ENCODE assay signal across 8 cellular contexts in genomic region chr11:2196970-2197770, GRCh38. TPM values are rescaled to one million over a fixed set of nuclear protein-coding genes. Genes with fewer than 3 reads are reported as not detected.
DNase-seq lines count a peak whose midpoint lies in the region; ATAC-seq and TF ChIP-seq lines count a peak whose summit lies in the region.

No MANE protein-coding gene starts in this region.

- CTCF ChIA-PET in WTC11 (lab: Charles Lee) (interaction anchor here (0.6 to 3.3 kb wide), 18 partner anchors 11 to 544 kb away, joined by 3 to 58 read pairs (median 5); partner anchors contain the start of genes C11orf21, CD81 and TSPAN32), MCF 10A (lab: Yijun Ruan, JAX) (interaction anchor here (0.5 to 6.9 kb wide), 12 partner anchors 9 to 570 kb away, joined by 3 to 67 read pairs (median 4); partner anchors contain the start of genes C11orf21 and TSPAN32)

- no TSS peak for BruUV-seq in MCF 10A (replicated peaks; lab: Mats Ljungman, UMichigan)

- no peaks in the 10 kb centered on the region for H3K4me1 Mint-ChIP-seq in WTC11
- peaks cover 26% of the 10 kb centered on the region for H3K4me1 Mint-ChIP-seq in MCF 10A (ENCODE audit: insufficient read depth, unreplicated experiment)

- TF ChIP-seq CTCF in WTC11 (IDR thresholded peaks at IDR 0.05) (peak; percentile 56; the same call in 1 of the 2 replicates), MCF 10A (IDR thresholded peaks at IDR 0.05; ENCODE audit: unreplicated experiment) (peak; percentile 94)

- H3K9me3 Mint-ChIP-seq in WTC11 (no peaks in the 10 kb centered on the region), MCF 10A (ENCODE audit: unreplicated experiment) (peaks cover 8% of the 10 kb centered on the region)

- H3K4me3 Mint-ChIP-seq in WTC11, result no peak overlapping the region
- no peak overlapping the region for H3K4me3 Mint-ChIP-seq in MCF 10A (ENCODE audit: unreplicated experiment)

- DNase-seq in NCI-H446 (lab: John Stamatoyannopoulos, UW) (peak; percentile 11 to 44), NCI-H446 treated with DMSO at 0.1 percent for 48 hours (lab: John Stamatoyannopoulos, UW) (no peak), NCI-H2107 treated with DMSO at 0.1 percent for 48 hours (lab: John Stamatoyannopoulos, UW; ENCODE audit: unreplicated experiment) (peak; percentile 25), WTC11 (ENCODE audit: low spot score) (peak; percentile 87), MCF 10A (ENCODE audit: unreplicated experiment) (peak; percentile 70), islet precursor cell (peak; percentile 92)
- DNase-seq in stimulated activated CD4-positive, alpha-beta T cell treated with anti-CD3 and anti-CD28 coated beads, Interleukin-1b, Interleukin-23, amount 100 ng/mL, for 4 hours (ENCODE audit: low read depth in 2 of 2), result peak; percentile 58 to 69

- no peak overlapping the region for H3K27ac Mint-ChIP-seq in WTC11
- no peak overlapping the region for H3K27ac Mint-ChIP-seq in MCF 10A (ENCODE audit: low read depth, unreplicated experiment)

- no peaks in the 10 kb centered on the region for H3K36me3 Mint-ChIP-seq in WTC11
- no peaks in the 10 kb centered on the region for H3K36me3 Mint-ChIP-seq in MCF 10A (ENCODE audit: insufficient read depth, unreplicated experiment)

- POLR2A ChIA-PET in WTC11 (lab: Charles Lee), result interaction anchor here (1.1 kb wide), 1 partner anchor 180 kb away, joined by 4 read pairs; the partner anchor contains the start of gene CD81
- POLR2A ChIA-PET in MCF 10A (lab: Yijun Ruan, JAX), result no interaction called here

- peak; percentile 87 for ATAC-seq in WTC11
- no peak for ATAC-seq in GM19467 (IDR thresholded peaks at IDR 0.05; ENCODE audit: unreplicated experiment)

- intact Hi-C loops in MCF 10A (cut with micrococcal nuclease), result loop anchor here (1.0 to 5.0 kb wide), 3 partner anchors 102 to 335 kb away; no protein-coding TSS in a partner anchor

- H3K27me3 Mint-ChIP-seq in WTC11 (ENCODE audit: low read depth), result peaks cover 13% of the 10 kb centered on the region
- H3K27me3 Mint-ChIP-seq in MCF 10A (ENCODE audit: insufficient read depth, unreplicated experiment), result peaks cover 21% of the 10 kb centered on the region

TF ChIP-seq in WTC11, 78 proteins besides CTCF, POLR2A, EP300 and RAD21:
- TF ChIP-seq NR2C2 (CRISPR knock-in tag; IDR thresholded peaks at IDR 0.05) (no peak), GABPB1 (CRISPR knock-in tag; IDR thresholded peaks at IDR 0.05) (no peak), SOX15 (CRISPR knock-in tag; IDR thresholded peaks at IDR 0.05) (no peak), ZNF138 (CRISPR knock-in tag; conservative IDR thresholded peaks at IDR 0.05) (no peak), E2F5 (CRISPR knock-in tag; IDR thresholded peaks at IDR 0.05) (no peak), TEAD4 (CRISPR knock-in tag; IDR thresholded peaks at IDR 0.05) (no peak), EMX1 (CRISPR knock-in tag; IDR thresholded peaks at IDR 0.05) (no peak), CREM (CRISPR knock-in tag; IDR thresholded peaks at IDR 0.05) (no peak), CBFB (CRISPR knock-in tag; IDR thresholded peaks at IDR 0.05; ENCODE audit: low read depth) (no peak), NFE2L1 (CRISPR knock-in tag; IDR thresholded peaks at IDR 0.05) (no peak), ZNF425 (CRISPR knock-in tag; conservative IDR thresholded peaks at IDR 0.05) (no peak), ZBTB21 (CRISPR knock-in tag; IDR thresholded peaks at IDR 0.05; ENCODE audit: borderline replicate concordance) (no peak), ZNF396 (CRISPR knock-in tag; IDR thresholded peaks at IDR 0.05; ENCODE audit: borderline replicate concordance) (no peak), ZNF121 (CRISPR knock-in tag; IDR thresholded peaks at IDR 0.05) (no peak), AR (CRISPR knock-in tag; IDR thresholded peaks at IDR 0.05) (no peak), ZMAT4 (CRISPR knock-in tag; IDR thresholded peaks at IDR 0.05) (no peak)

RNA-seq across cellular contexts. Expression of gene TH, which starts 25.6 kb away (rescaled TPM):
- total RNA-seq in WTC11 (2021), result 0.16 TPM in 1 of 3 replicates, not detected in the others
- 0.20 and 1.1 TPM in 2 replicates for total RNA-seq in MCF 10A (2022)

RNA-seq across cellular contexts. Expression of gene INS, which starts 36.2 kb away (rescaled TPM):
- 0.44 to 0.62 TPM in 2 of 3 replicates, not detected in the other for total RNA-seq in WTC11 (2021)
- not detected in 2 replicates for total RNA-seq in MCF 10A (2022)

RNA-seq across cellular contexts. Expression of gene IGF2, which starts 58.0 kb away (rescaled TPM):
- total RNA-seq in WTC11 (2021) (1.5 to 2.7 TPM (median 2.6 TPM) in 3 replicates), MCF 10A (2022) (0.29 and 0.35 TPM in 2 replicates)
